ENCODE assay signal across 8 cellular contexts in genomic region chr3:156605686-156606605, GRCh38. TPM values are rescaled to one million over a fixed set of nuclear protein-coding genes. Genes with fewer than 3 reads are reported as not detected.
A peak's percentile ranks its signal among the peaks of the same experiment; 100 is the strongest.
DNase-seq lines count a peak whose midpoint lies in the region; ATAC-seq and TF ChIP-seq lines count a peak whose summit lies in the region.

No MANE protein-coding gene starts in this region.

- no peaks in the 10 kb centered on the region for H3K9me2 ChIP-seq in SK-N-SH

- H3K4me1 ChIP-seq in SK-N-SH (ENCODE audit: control insufficient read depth in 1 of 2, insufficient read depth in 2 of 2, low read depth in 1 of 2, low read length in 1 of 2) (peaks cover 4 to 20% of the 10 kb centered on the region in 2 experiments; a peak in 2 of 4 replicates), HUES6 (ENCODE audit: control insufficient read depth, insufficient read depth, low read length) (peaks cover 17% of the 10 kb centered on the region), psoas muscle (peaks cover 10% of the 10 kb centered on the region)

- H3K9ac ChIP-seq in SK-N-SH, result no peak overlapping the region
- H3K9ac ChIP-seq in HUES6 (ENCODE audit: low read length), result peak overlapping the region; percentile 70

- no peaks in the 10 kb centered on the region for H4K20me1 ChIP-seq in SK-N-SH (ENCODE audit: insufficient read depth)

- CTCF ChIA-PET in SK-N-SH (lab: Yijun Ruan, JAX), result no interaction called here

- TF ChIP-seq CTCF in SK-N-SH (IDR thresholded peaks at IDR 0.05) (no peak), psoas muscle (IDR thresholded peaks at IDR 0.05) (no peak)

- DNase-seq in SK-N-SH, result peak; percentile 39
- DNase-seq in hypothalamus (lab: John Stamatoyannopoulos, UW), result peak in 37 of 51 donors; percentile 8 to 73 (median 31)
- peak; percentile 40 to 58 for DNase-seq in psoas muscle
- DNase-seq in COLO668 (lab: John Stamatoyannopoulos, UW; ENCODE audit: unreplicated experiment), result no peak
- no peak for DNase-seq in NCI-H1105 (lab: John Stamatoyannopoulos, UW)

- no peak for TF ChIP-seq EP300 in SK-N-SH (IDR thresholded peaks at IDR 0.05; ENCODE audit: borderline replicate concordance in 1 of 2, low read depth in 1 of 2, low read length in 1 of 2)

- POLR2A ChIA-PET in SK-N-SH (lab: Yijun Ruan, JAX), result no interaction called here

- peak overlapping the region; percentile 45; the same call in 1 of the 2 replicates for H2AFZ ChIP-seq in SK-N-SH (ENCODE audit: low read depth)

- H3K4me2 ChIP-seq in SK-N-SH, result no peak overlapping the region

- no peak overlapping the region for H3K27ac ChIP-seq in SK-N-SH (ENCODE audit: low read depth in 2 of 2, low read length in 1 of 2)
- peak overlapping the region; percentile 18; the same call in 1 of the 2 replicates for H3K27ac ChIP-seq in HUES6 (ENCODE audit: low read depth, low read length)
- peak overlapping the region; percentile 60 for H3K27ac ChIP-seq in angular gyrus (ENCODE audit: low read depth, low read length)
- H3K27ac ChIP-seq in psoas muscle, result peak overlapping the region; percentile 69

- intact Hi-C loops in psoas muscle (cut with DNase I), result no loop called here

- H3K4me3 ChIP-seq in SK-N-SH (ENCODE audit: low read depth in 2 of 2, low read length in 1 of 2) (no peak overlapping the region), HUES6 (ENCODE audit: low read depth, low read length) (peak overlapping the region; percentile 54), psoas muscle (peak overlapping the region; percentile 66)

- H3K79me2 ChIP-seq in SK-N-SH (ENCODE audit: insufficient read depth), result no peaks in the 10 kb centered on the region

- H3K36me3 ChIP-seq in SK-N-SH (replicated peaks in 1 of 2; ENCODE audit: control insufficient read depth in 1 of 2, insufficient read depth in 2 of 2, low read length in 1 of 2) (no peaks in the 10 kb centered on the region), HUES6 (ENCODE audit: control insufficient read depth, insufficient read depth, low read length) (no peaks in the 10 kb centered on the region), psoas muscle (ENCODE audit: insufficient read depth in 1 of 2, low read depth in 1 of 2) (no peaks in the 10 kb centered on the region)

- H3K27me3 ChIP-seq in SK-N-SH (ENCODE audit: insufficient read depth) (no peaks in the 10 kb centered on the region), HUES6 (ENCODE audit: control insufficient read depth, insufficient read depth, low read length) (0 out of 2 replicates have a peak, but pooled peaks cover 6% of the 10 kb centered on the region), psoas muscle (ENCODE audit: insufficient read depth in 3 of 3, low read length in 2 of 3) (no peaks in the 10 kb centered on the region)

- H3F3A ChIP-seq in SK-N-SH (replicated peaks; ENCODE audit: insufficient read depth), result no peaks in the 10 kb centered on the region

- H3K9me3 ChIP-seq in SK-N-SH, result no peaks in the 10 kb centered on the region
- H3K9me3 ChIP-seq in HUES6 (ENCODE audit: control insufficient read depth, insufficient read depth, low read depth, low read length), result no peaks in the 10 kb centered on the region
- no peaks in the 10 kb centered on the region for H3K9me3 ChIP-seq in psoas muscle

- WGBS in SK-N-SH (ENCODE audit: low lambda C conversion rate), result 70% methylated on average over 33 of the region's 37 CpGs
- 3 to 6% (median 4%) methylated on average over 37 of the region's 37 CpGs for WGBS in psoas muscle, 3 donors

- ATAC-seq in SK-N-SH treated with all-trans-retinoic acid at 6 μM for 48 hours (no peak; the same call in 2 of the 3 replicates), psoas muscle (peak; percentile 74 to 92 (median 80))

- no peak for TF ChIP-seq RAD21 in SK-N-SH (IDR thresholded peaks at IDR 0.05; ENCODE audit: low read length)

TF ChIP-seq in SK-N-SH, 30 proteins besides CTCF, POLR2A, EP300 and RAD21:
- no peak for TF ChIP-seq ELF1 (IDR thresholded peaks at IDR 0.05)
- no peak for TF ChIP-seq TCF12 (IDR thresholded peaks at IDR 0.05)
- no peak for TF ChIP-seq EZH2phosphoT487 (IDR thresholded peaks at IDR 0.05; ENCODE audit: borderline replicate concordance, low read depth)
- no peak for TF ChIP-seq JUND (IDR thresholded peaks at IDR 0.05)
- TF ChIP-seq, protein P1, sequence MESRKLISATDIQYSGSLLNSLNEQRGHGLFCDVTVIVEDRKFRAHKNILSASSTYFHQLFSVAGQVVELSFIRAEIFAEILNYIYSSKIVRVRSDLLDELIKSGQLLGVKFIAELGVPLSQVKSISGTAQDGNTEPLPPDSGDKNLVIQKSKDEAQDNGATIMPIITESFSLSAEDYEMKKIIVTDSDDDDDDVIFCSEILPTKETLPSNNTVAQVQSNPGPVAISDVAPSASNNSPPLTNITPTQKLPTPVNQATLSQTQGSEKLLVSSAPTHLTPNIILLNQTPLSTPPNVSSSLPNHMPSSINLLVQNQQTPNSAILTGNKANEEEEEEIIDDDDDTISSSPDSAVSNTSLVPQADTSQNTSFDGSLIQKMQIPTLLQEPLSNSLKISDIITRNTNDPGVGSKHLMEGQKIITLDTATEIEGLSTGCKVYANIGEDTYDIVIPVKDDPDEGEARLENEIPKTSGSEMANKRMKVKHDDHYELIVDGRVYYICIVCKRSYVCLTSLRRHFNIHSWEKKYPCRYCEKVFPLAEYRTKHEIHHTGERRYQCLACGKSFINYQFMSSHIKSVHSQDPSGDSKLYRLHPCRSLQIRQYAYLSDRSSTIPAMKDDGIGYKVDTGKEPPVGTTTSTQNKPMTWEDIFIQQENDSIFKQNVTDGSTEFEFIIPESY (IDR thresholded peaks at IDR 0.05; ENCODE audit: borderline replicate concordance, low read depth), result no peak
- TF ChIP-seq TEAD4 (IDR thresholded peaks at IDR 0.05; ENCODE audit: borderline replicate concordance, insufficient read depth), result no peak
- no peak for TF ChIP-seq RXRA (IDR thresholded peaks at IDR 0.05; ENCODE audit: borderline replicate concordance, low read depth)
- no peak for TF ChIP-seq SMC3 (IDR thresholded peaks at IDR 0.05; ENCODE audit: low read depth, low read length)
- no peak for TF ChIP-seq CHD2 (IDR thresholded peaks at IDR 0.05; ENCODE audit: low read length, partially characterized antibody)
- TF ChIP-seq GABPA (IDR thresholded peaks at IDR 0.05; ENCODE audit: low read depth), result no peak
- TF ChIP-seq TAF1 (IDR thresholded peaks at IDR 0.05; ENCODE audit: borderline replicate concordance, low read depth, low read length), result no peak

TF ChIP-seq in SK-N-SH treated with all-trans-retinoic acid at 6 μM for 48 hours, 23 proteins besides CTCF, POLR2A, EP300 and RAD21:
- TF ChIP-seq ISL1 (CRISPR knock-in tag; IDR thresholded peaks at IDR 0.05) (no peak), TCF4 (CRISPR knock-in tag; IDR thresholded peaks at IDR 0.05; ENCODE audit: borderline replicate concordance) (no peak), SNAI2 (CRISPR knock-in tag; IDR thresholded peaks at IDR 0.05) (no peak), ZC3H10 (CRISPR knock-in tag; IDR thresholded peaks at IDR 0.05) (no peak), CSRNP3 (CRISPR knock-in tag; IDR thresholded peaks at IDR 0.05) (no peak), PPARA (CRISPR knock-in tag; IDR thresholded peaks at IDR 0.05; ENCODE audit: borderline replicate concordance) (no peak), OSR1 (CRISPR knock-in tag; IDR thresholded peaks at IDR 0.05) (no peak)

RNA-seq across cellular contexts. Expression of gene SSR3, which starts 51.0 kb away (rescaled TPM):
- polyA plus RNA-seq in SK-N-SH (2012; rRNA removed) (61.7 and 96.1 TPM in 2 replicates), psoas muscle (100 to 1,000 TPM in 1 of 3 donors, 10 to 100 TPM in 2; 70.8 to 252 (median 81.6) TPM)
- 90.3 and 92.1 TPM in 2 replicates for polyA plus RNA-seq in SK-N-SH (2012; cell fraction: cytosol; rRNA removed)
- polyA plus RNA-seq in SK-N-SH (2012; cell fraction: nucleus; rRNA removed), result 17.1 and 47.6 TPM in 2 replicates
- 100 to 1,000 TPM in 1 of 4 donors, 10 to 100 TPM in 3; 53.2 to 121 (median 71.0) TPM for total RNA-seq in psoas muscle

Comparison
In these comparisons a context has a peak if more than half of its experiments do, and no peak if none do; other contexts are left out.
1. DNase-seq: peak in SK-N-SH (single experiment), hypothalamus (37 of 51) and psoas muscle (2 of 2); none in COLO668 (single experiment) and NCI-H1105 (single experiment).
2. H3K27ac ChIP-seq: peak in HUES6 (single experiment), angular gyrus (single experiment) and psoas muscle (single experiment); none in SK-N-SH (0 of 2).
3. H3K4me3 ChIP-seq: peak in HUES6 (single experiment) and psoas muscle (single experiment); none in SK-N-SH (0 of 2).